Comparison of ENCODE assay signal across 8 cellular contexts in genomic region chr20:35463455-35464300, GRCh38. TPM values are rescaled to one million over a fixed set of nuclear protein-coding genes. Genes with fewer than 3 reads are reported as not detected.
DNase-seq lines count a peak whose midpoint lies in the region; ATAC-seq, FAIRE-seq and TF ChIP-seq lines count a peak whose summit lies in the region.

No MANE protein-coding gene starts in this region.

- H4K20me1 ChIP-seq in GM12878 (ENCODE audit: control insufficient read depth, insufficient read depth), result no peaks in the 10 kb centered on the region

- no peak for TF ChIP-seq POLR2A in GM12878 (IDR thresholded peaks at IDR 0.05; ENCODE audit: low read depth, low read length)

- H3K27me3 ChIP-seq in GM12878 (replicated peaks in 1 of 2; ENCODE audit: control insufficient read depth in 2 of 2, insufficient read depth in 2 of 2, low read length in 1 of 2), result no peaks in the 10 kb centered on the region

- POLR2A ChIA-PET in GM12878 (lab: Charles Lee), result no interaction called here

- peak; percentile 99 for ATAC-seq in GM12878
- ATAC-seq in HG02870 (IDR thresholded peaks at IDR 0.05; ENCODE audit: unreplicated experiment), result no peak

- H3K9ac ChIP-seq in GM12878 (ENCODE audit: control insufficient read depth, insufficient read depth, low read length), result no peak overlapping the region

- peak; percentile 80 for TF ChIP-seq RAD21 in GM12878 (IDR thresholded peaks at IDR 0.05; ENCODE audit: insufficient read depth, low read depth, low read length)

- SMC1A ChIA-PET in GM12878 (lab: Charles Lee; ENCODE audit: uncharacterized antibody, unreplicated experiment), result interaction anchor here (0.6 to 1.9 kb wide), 13 partner anchors 14 to 535 kb away, joined by 3 to 7 read pairs (median 4); no protein-coding TSS in a partner anchor

- intact Hi-C loops in GM12878 (cut with micrococcal nuclease; ENCODE audit: unreplicated experiment), result loop anchor here (2.0 to 10.0 kb wide), 4 partner anchors 59 to 419 kb away; partner anchors contain the start of genes NFS1, ROMO1 and SPAG4

- in situ Hi-C loops in GM12878 (cut with MboI), result no loop called here

- DNase-seq in activated T-cell treated with anti-CD3 and anti-CD28 coated beads for 1 hour (ENCODE audit: low read depth) (peak; percentile 40), NCI-H1436 treated with DMSO at 0.1 percent for 48 hours (lab: John Stamatoyannopoulos, UW) (peak; percentile 34), T-helper 1 cell (peak in 4 of 5 donors; percentile 25 to 61 (median 48)), GM12878 (ENCODE audit: low read depth, low spot score) (no peak), iPS DF 19.7 (ENCODE audit: low read depth, low spot score) (peak; percentile 47)
- DNase-seq in activated T-cell treated with anti-CD3 and anti-CD28 coated beads, Interleukin-2, amount 50 U/mL, for 1 hour, result no peak
- DNase-seq in stimulated activated CD4-positive, alpha-beta T cell treated with anti-CD3 and anti-CD28 coated beads, Interleukin-12 subunit alpha, Interleukin-12 subunit beta, amount 100 ng/mL, for 24 hours (ENCODE audit: low read depth in 2 of 2), result peak; percentile 14 to 45

- no peak for TF ChIP-seq EP300 in GM12878 (IDR thresholded peaks at IDR 0.05; ENCODE audit: borderline replicate concordance in 1 of 2, control insufficient read depth in 1 of 2, low read depth in 2 of 2, low read length in 2 of 2)

- H3K36me3 ChIP-seq in GM12878 (ENCODE audit: control insufficient read depth in 2 of 2, insufficient read depth in 2 of 2, low read length in 1 of 2), result peaks cover 0 to 8% of the 10 kb centered on the region in 2 experiments; a peak in 2 of 4 replicates

- WGBS in GM12878 (ENCODE audit: insufficient coverage, insufficient replicate concordance, low lambda C conversion rate, missing lambda C conversion rate), result 15% methylated on average over 4 of the region's 4 CpGs

- no peak overlapping the region; the same call in 1 of the 2 replicates for H2AFZ ChIP-seq in GM12878 (ENCODE audit: control insufficient read depth, low read depth, low read length)

- no peak overlapping the region for H3K4me3 ChIP-seq in GM12878

- no peak overlapping the region for H3K4me2 ChIP-seq in GM12878 (ENCODE audit: control insufficient read depth, insufficient read depth)

- H3K79me2 ChIP-seq in GM12878 (ENCODE audit: control insufficient read depth, insufficient read depth, low read length), result no peaks in the 10 kb centered on the region

- no TSS peak for BruUV-seq in GM12878 (replicated peaks; lab: Mats Ljungman, UMichigan)

- TF ChIP-seq CTCF in GM12878 (IDR thresholded peaks at IDR 0.05 in 2 of 3, conservative IDR thresholded peaks at IDR 0.05 in 1 of 3; ENCODE audit: control insufficient read depth in 2 of 3, extremely low read depth in 1 of 3, insufficient read depth in 1 of 3, low read depth in 3 of 3, low read length in 3 of 3), result peak; percentile 74 to 84 (median 83)

- no peak overlapping the region for H3K27ac ChIP-seq in GM12878 (ENCODE audit: control insufficient read depth, insufficient read depth)

- peak; percentile 93 for FAIRE-seq in GM12878 (lab: Jason Lieb, UNC)

- RAD21 ChIA-PET in GM12878 (lab: Charles Lee; ENCODE audit: unreplicated experiment), result interaction anchor here (0.6 to 1.6 kb wide), 8 partner anchors 8 to 490 kb away, joined by 3 to 5 read pairs (median 4); partner anchors contain the start of gene CEP250

- CTCF ChIA-PET in GM12878 (lab: Yijun Ruan, JAX), result interaction anchor here (0.7 to 5.1 kb wide), 32 partner anchors 8 to 675 kb away, joined by 3 to 39 read pairs (median 4); partner anchors contain the start of genes CEP250 and SCAND1

- H3K4me1 ChIP-seq in GM12878 (ENCODE audit: control insufficient read depth, insufficient read depth, low read length), result no peaks in the 10 kb centered on the region

- H3K9me3 ChIP-seq in GM12878 (replicated peaks; ENCODE audit: control insufficient read depth, insufficient read depth, low read length), result no peaks in the 10 kb centered on the region

TF ChIP-seq in GM12878, 131 proteins besides CTCF, POLR2A, EP300 and RAD21:
- 0 out of 2 replicates have a peak, but pooled peaks have one; percentile 54 for TF ChIP-seq YY1 (IDR thresholded peaks at IDR 0.05; ENCODE audit: low read depth, low read length)
- no peak for TF ChIP-seq MEF2A (IDR thresholded peaks at IDR 0.05; ENCODE audit: insufficient read depth, low read depth, low read length)
- no peak for TF ChIP-seq RB1 (IDR thresholded peaks at IDR 0.05; ENCODE audit: borderline replicate concordance)
- no peak for TF ChIP-seq ATF2 (IDR thresholded peaks at IDR 0.05; ENCODE audit: low read length)
- TF ChIP-seq POLR2AphosphoS5 (IDR thresholded peaks at IDR 0.05; ENCODE audit: low read length), result no peak
- TF ChIP-seq IKZF2 (IDR thresholded peaks at IDR 0.05), result no peak
- peak; percentile 20; the same call in 1 of the 2 replicates for TF ChIP-seq SMARCA5 (IDR thresholded peaks at IDR 0.05)
- no peak for TF ChIP-seq FOXK2 (IDR thresholded peaks at IDR 0.05)
- peak; percentile 74 for TF ChIP-seq SMC3 (IDR thresholded peaks at IDR 0.05; ENCODE audit: borderline replicate concordance, low read length)

RNA-seq across cellular contexts. Expression of gene CEP250, which starts 8.3 kb away (rescaled TPM):
- total RNA-seq in GM12878 (2013; cell fraction: nucleolus; rRNA removed), result 42.9 and 44.5 TPM in 2 replicates
- 26.1 and 27.4 TPM in 2 replicates for total RNA-seq in GM12878 (2014; rRNA removed)
- 25.2 and 27.4 TPM in 2 replicates for total RNA-seq in GM12878 (2014; rRNA removed; fragmentation: Illumina TruSeq; extraction: Trizol)
- total RNA-seq in GM12878 (2021), result 36.9 and 41.6 TPM in 2 replicates
- polyA plus RNA-seq in GM12878 (2011; ENCODE audit: low read depth), result 8.2 TPM
- 11.5 TPM in 2 replicates for polyA plus RNA-seq in GM12878 (2011; rRNA removed)
- polyA plus RNA-seq in GM12878 (2011; cell fraction: cytosol; rRNA removed), result 10.2 and 11.9 TPM in 2 replicates
- polyA plus RNA-seq in GM12878 (2011; cell fraction: nucleus; rRNA removed), result 19.6 and 27.2 TPM in 2 replicates
- 20.4 and 21.7 TPM in 2 replicates for polyA plus RNA-seq in GM12878 (2012)
- polyA plus RNA-seq in GM12878 (2014; fragmentation: Illumina TruSeq; extraction: Trizol), result 9.6 and 23.9 TPM in 2 replicates
- 1 to 10 TPM; 2.4 to 3.2 TPM for polyA plus RNA-seq in GM12878 (2014; fragmentation: Nextera tagmentation; extraction: Ambion mirVana)
- polyA plus RNA-seq in GM12878 (2014; rRNA removed), result 23.5 and 30.3 TPM in 2 replicates
- 10 to 100 TPM; 30.1 to 33.4 TPM for polyA plus RNA-seq in GM12878 (2016; fragmentation: Nextera tagmentation; extraction: Ambion mirVana)
- polyA minus RNA-seq in GM12878 (2011; rRNA and poly(A)+ RNA removed), result 7.4 and 16.0 TPM in 2 replicates
- polyA minus RNA-seq in GM12878 (2011; cell fraction: cytosol; rRNA and poly(A)+ RNA removed), result 7.5 and 8.8 TPM in 2 replicates
- 5.8 and 12.1 TPM in 2 replicates for polyA minus RNA-seq in GM12878 (2011; cell fraction: nucleus; rRNA and poly(A)+ RNA removed)

RNA-seq across cellular contexts. Expression of gene GDF5, which starts 25.6 kb away (rescaled TPM):
- total RNA-seq in GM12878 (2013; cell fraction: nucleolus; rRNA removed), result not detected in 2 replicates
- total RNA-seq in GM12878 (2014; rRNA removed) (0.06 TPM in 1 of 2 replicates, not detected in the other), GM12878 (2014; rRNA removed; fragmentation: Illumina TruSeq; extraction: Trizol) (not detected in 2 replicates), GM12878 (2021) (0.10 TPM in 1 of 2 replicates, not detected in the other)
- polyA plus RNA-seq in GM12878 (2011; ENCODE audit: low read depth), result not detected
- polyA plus RNA-seq in GM12878 (2011; rRNA removed) (not detected in 2 replicates), GM12878 (2014; fragmentation: Illumina TruSeq; extraction: Trizol) (not detected in 2 replicates), GM12878 (2014; fragmentation: Nextera tagmentation; extraction: Ambion mirVana) (not detected), GM12878 (2014; rRNA removed) (0.04 TPM in 1 of 2 replicates, not detected in the other), GM12878 (2016; fragmentation: Nextera tagmentation; extraction: Ambion mirVana) (not detected)
- polyA plus RNA-seq in GM12878 (2011; cell fraction: cytosol; rRNA removed), result 0.01 TPM in 1 of 2 replicates, not detected in the other
- 0.04 TPM in 1 of 2 replicates, not detected in the other for polyA plus RNA-seq in GM12878 (2011; cell fraction: nucleus; rRNA removed)
- not detected in 2 replicates for polyA plus RNA-seq in GM12878 (2012)
- polyA minus RNA-seq in GM12878 (2011; rRNA and poly(A)+ RNA removed), result not detected in 2 replicates
- not detected in 2 replicates for polyA minus RNA-seq in GM12878 (2011; cell fraction: cytosol; rRNA and poly(A)+ RNA removed)
- polyA minus RNA-seq in GM12878 (2011; cell fraction: nucleus; rRNA and poly(A)+ RNA removed), result not detected in 2 replicates

RNA-seq across cellular contexts. Expression of gene UQCC1, which starts 51.9 kb away (rescaled TPM):
- 130 and 131 TPM in 2 replicates for total RNA-seq in GM12878 (2013; cell fraction: nucleolus; rRNA removed)
- total RNA-seq in GM12878 (2014; rRNA removed) (51.1 and 55.4 TPM in 2 replicates), GM12878 (2014; rRNA removed; fragmentation: Illumina TruSeq; extraction: Trizol) (37.0 and 38.3 TPM in 2 replicates), GM12878 (2021) (58.3 and 63.1 TPM in 2 replicates)
- 25.6 TPM for polyA plus RNA-seq in GM12878 (2011; ENCODE audit: low read depth)
- polyA plus RNA-seq in GM12878 (2011; rRNA removed) (72.9 and 76.4 TPM in 2 replicates), GM12878 (2014; fragmentation: Illumina TruSeq; extraction: Trizol) (57.8 and 70.4 TPM in 2 replicates), GM12878 (2014; fragmentation: Nextera tagmentation; extraction: Ambion mirVana) (10 to 100 TPM; 30.7 to 38.6 TPM), GM12878 (2014; rRNA removed) (54.2 and 62.2 TPM in 2 replicates), GM12878 (2016; fragmentation: Nextera tagmentation; extraction: Ambion mirVana) (10 to 100 TPM; 54.8 to 62.4 TPM)
- polyA plus RNA-seq in GM12878 (2011; cell fraction: cytosol; rRNA removed), result 55.8 and 56.6 TPM in 2 replicates
- polyA plus RNA-seq in GM12878 (2011; cell fraction: nucleus; rRNA removed), result 146 and 213 TPM in 2 replicates
- 34.7 and 35.9 TPM in 2 replicates for polyA plus RNA-seq in GM12878 (2012)
- 39.6 and 42.6 TPM in 2 replicates for polyA minus RNA-seq in GM12878 (2011; rRNA and poly(A)+ RNA removed)
- 20.0 and 25.1 TPM in 2 replicates for polyA minus RNA-seq in GM12878 (2011; cell fraction: cytosol; rRNA and poly(A)+ RNA removed)
- 52.5 and 64.1 TPM in 2 replicates for polyA minus RNA-seq in GM12878 (2011; cell fraction: nucleus; rRNA and poly(A)+ RNA removed)

Comparison
In these comparisons a context has a peak if more than half of its experiments do, and no peak if none do; other contexts are left out.
1. DNase-seq: peak in activated T-cell treated with anti-CD3 and anti-CD28 coated beads for 1 hour (single experiment), NCI-H1436 treated with DMSO at 0.1 percent for 48 hours (single experiment), T-helper 1 cell (4 of 5), iPS DF 19.7 (single experiment) and stimulated activated CD4-positive, alpha-beta T cell treated with anti-CD3 and anti-CD28 coated beads, Interleukin-12 subunit alpha, Interleukin-12 subunit beta, amount 100 ng/mL, for 24 hours (2 of 2); none in activated T-cell treated with anti-CD3 and anti-CD28 coated beads, Interleukin-2, amount 50 U/mL, for 1 hour (single experiment) and GM12878 (single experiment).